25 cellular contexts compared by ENCODE assay signal in genomic region chr2:236120006-236120740, GRCh38. TPM values are rescaled to one million over a fixed set of nuclear protein-coding genes. Genes with fewer than 3 reads are reported as not detected.
DNase-seq lines count a peak whose midpoint lies in the region; ATAC-seq, FAIRE-seq and TF ChIP-seq lines count a peak whose summit lies in the region.
"Had no signal": no experiment of that assay in that cellular context is flagged by ENCODE, and none has a peak within 500 bp of the region (broad histone marks: within the 10 kb centered on the region; RNA-seq: fewer than 3 reads in every experiment).

No MANE protein-coding gene starts in this region.

- BruUV-seq in HepG2 (replicated peaks; lab: Mats Ljungman, UMichigan), result no TSS peak

- no peak for TF ChIP-seq CTCF in HepG2 (CRISPR knock-in tag; IDR thresholded peaks at IDR 0.05)

- no peaks in the 10 kb centered on the region; a peak in 1 of 5 replicates for H3K27me3 ChIP-seq in HepG2 (ENCODE audit: control insufficient read depth in 1 of 2, insufficient read depth in 2 of 2, low read length in 2 of 2)
- H3K27me3 ChIP-seq: MG63, Peyer's patch had no signal

- H3K4me1 Mint-ChIP-seq in T-helper 17 cell, result no peaks in the 10 kb centered on the region
- H3K4me1 Mint-ChIP-seq: CD4-positive, CD25-positive, alpha-beta regulatory T cell had no signal

- DNase-seq in DMS79 treated with DMSO at 0.1 percent for 48 hours (lab: John Stamatoyannopoulos, UW), result peak; percentile 86
- DNase-seq in NCI-H1092 treated with DMSO at 0.1 percent for 48 hours (lab: John Stamatoyannopoulos, UW), result peak; percentile 43
- peak; percentile 46 for DNase-seq in SHP77 treated with DMSO at 0.1 percent for 48 hours (lab: John Stamatoyannopoulos, UW)
- no peak for DNase-seq in HepG2 (ENCODE audit: low spot score)
- no peak for DNase-seq in GF-D8 (lab: John Stamatoyannopoulos, UW)
- DNase-seq in amygdala (lab: John Stamatoyannopoulos, UW), result no peak
- DNase-seq in T-helper 17 cell, result no peak
- DNase-seq: Caco-2; CD4-positive, CD25-positive, alpha-beta regulatory T cell; DND-41; GDM1; IMR-90; Karpas-422; MG63; NCI-H1105; NCI-H187; NCI-H524; Peyer's patch; T-helper 1 cell had no signal

- in situ Hi-C loops in HepG2 (cut with HindIII; ENCODE audit: extremely low pct_ligation_motif_present, low pct_unique_long_range_greater_than_20kb), result no loop called here

- ATAC-seq in HepG2 (no peak), T-helper 17 cell (no peak)
- ATAC-seq: Right ventricle myocardium inferior, SK-N-SH treated with all-trans-retinoic acid at 6 μM for 48 hours had no signal

- H2AFZ ChIP-seq in HepG2 (ENCODE audit: low read length), result no peak overlapping the region

- no peaks in the 10 kb centered on the region for H3K36me3 Mint-ChIP-seq in T-helper 17 cell (ENCODE audit: low read depth)
- H3K36me3 Mint-ChIP-seq: CD4-positive, CD25-positive, alpha-beta regulatory T cell had no signal

- H3K4me3 ChIP-seq in HepG2 (replicated peaks in 1 of 3; ENCODE audit: insufficient read depth in 1 of 3, low read depth in 2 of 3, low read length in 3 of 3), result no peak overlapping the region
- H3K4me3 ChIP-seq: HAP-1, MG63, Peyer's patch had no signal

- CTCF ChIA-PET in HepG2 (lab: Yijun Ruan, JAX; ENCODE audit: low intra/inter-chr PET ratio, low total read pairs), result no interaction called here

- H3K4me1 ChIP-seq in HepG2 (ENCODE audit: insufficient read depth, low read length), result peaks cover 30% of the 10 kb centered on the region
- H3K4me1 ChIP-seq: HAP-1, Peyer's patch had no signal

- H3K27me3 Mint-ChIP-seq in T-helper 17 cell, result peaks cover 16% of the 10 kb centered on the region
- H3K27me3 Mint-ChIP-seq: CD4-positive, CD25-positive, alpha-beta regulatory T cell had no signal

- intact Hi-C loops in HepG2 (cut with micrococcal nuclease; ENCODE audit: unreplicated experiment), result no loop called here

- no peak overlapping the region for H3K27ac Mint-ChIP-seq in T-helper 17 cell
- H3K27ac Mint-ChIP-seq: CD4-positive, CD25-positive, alpha-beta regulatory T cell had no signal

- H3K9ac ChIP-seq in HepG2 (ENCODE audit: insufficient read depth, low read depth, low read length), result no peak overlapping the region

- H3K9me3 ChIP-seq in HepG2 (ENCODE audit: low read length), result no peaks in the 10 kb centered on the region
- no peaks in the 10 kb centered on the region for H3K9me3 ChIP-seq in T-helper 17 cell (ENCODE audit: control insufficient read depth, low read length, poor library complexity, severe bottlenecking)
- H3K9me3 ChIP-seq: Caco-2, HAP-1, MG63, Peyer's patch had no signal

- TF ChIP-seq EP300 in HepG2 (IDR thresholded peaks at IDR 0.05; ENCODE audit: low read depth in 2 of 2, low read length in 2 of 2) (no peak), HepG2 (CRISPR knock-in tag; IDR thresholded peaks at IDR 0.05; ENCODE audit: borderline replicate concordance) (no peak)

- no peak overlapping the region for H3K27ac ChIP-seq in HepG2 (ENCODE audit: extremely low read length, insufficient read depth, low read length)
- H3K27ac ChIP-seq: Peyer's patch had no signal

- H4K20me1 ChIP-seq in HepG2 (ENCODE audit: insufficient read depth, low read length), result peaks cover 42% of the 10 kb centered on the region

- FAIRE-seq in HepG2 (lab: Jason Lieb, UNC), result no peak
- FAIRE-seq: GM12891, GM18507 had no signal

- no peak for TF ChIP-seq POLR2A in HepG2 (IDR thresholded peaks at IDR 0.05; ENCODE audit: insufficient read depth in 1 of 2, low read depth in 2 of 2, low read length in 2 of 2)

- 96% methylated on average over 28 of the region's 35 CpGs for WGBS in HepG2 (ENCODE audit: low lambda C conversion rate)

- peaks cover 3 to 21% of the 10 kb centered on the region in 2 experiments; a peak in 4 of 5 replicates for H3K36me3 ChIP-seq in HepG2 (replicated peaks in 1 of 2; ENCODE audit: control insufficient read depth in 1 of 2, insufficient read depth in 2 of 2, low read length in 2 of 2)
- H3K36me3 ChIP-seq: HAP-1, MG63 had no signal

- no peak for TF ChIP-seq RAD21 in HepG2 (CRISPR knock-in tag; IDR thresholded peaks at IDR 0.05)

- no peaks in the 10 kb centered on the region for H3K79me2 ChIP-seq in HepG2 (ENCODE audit: insufficient read depth, low read length)

- H3K4me2 ChIP-seq in HepG2 (ENCODE audit: low read depth, low read length), result no peak overlapping the region

- POLR2A ChIA-PET in HepG2 (lab: Yijun Ruan, JAX), result no interaction called here

- no peak overlapping the region for H3K4me3 Mint-ChIP-seq in T-helper 17 cell
- H3K4me3 Mint-ChIP-seq: CD4-positive, CD25-positive, alpha-beta regulatory T cell had no signal

TF ChIP-seq in HepG2, 621 proteins besides CTCF, POLR2A, EP300 and RAD21:
- TF ChIP-seq GPN1 (CRISPR knock-in tag; IDR thresholded peaks at IDR 0.05; ENCODE audit: borderline replicate concordance) (no peak), ZNF143 (CRISPR knock-in tag; IDR thresholded peaks at IDR 0.05) (no peak), ZNF768 (CRISPR knock-in tag; IDR thresholded peaks at IDR 0.05) (peak; percentile 15; the same call in 1 of the 2 replicates), ZIK1 (CRISPR knock-in tag; IDR thresholded peaks at IDR 0.05; ENCODE audit: borderline replicate concordance, low read depth) (no peak), ZBTB38 (CRISPR knock-in tag; IDR thresholded peaks at IDR 0.05) (peak; percentile 72), ZNF30 (CRISPR knock-in tag; IDR thresholded peaks at IDR 0.05) (no peak), BRF2 (CRISPR knock-in tag; IDR thresholded peaks at IDR 0.05) (no peak), ZNF224 (CRISPR knock-in tag; IDR thresholded peaks at IDR 0.05) (no peak), SMAD3 (CRISPR knock-in tag; IDR thresholded peaks at IDR 0.05) (no peak), MTA1 (CRISPR knock-in tag; IDR thresholded peaks at IDR 0.05; ENCODE audit: borderline replicate concordance) (0 out of 2 replicates have a peak, but pooled peaks have one; percentile 43)
- TF ChIP-seq, protein P1, sequence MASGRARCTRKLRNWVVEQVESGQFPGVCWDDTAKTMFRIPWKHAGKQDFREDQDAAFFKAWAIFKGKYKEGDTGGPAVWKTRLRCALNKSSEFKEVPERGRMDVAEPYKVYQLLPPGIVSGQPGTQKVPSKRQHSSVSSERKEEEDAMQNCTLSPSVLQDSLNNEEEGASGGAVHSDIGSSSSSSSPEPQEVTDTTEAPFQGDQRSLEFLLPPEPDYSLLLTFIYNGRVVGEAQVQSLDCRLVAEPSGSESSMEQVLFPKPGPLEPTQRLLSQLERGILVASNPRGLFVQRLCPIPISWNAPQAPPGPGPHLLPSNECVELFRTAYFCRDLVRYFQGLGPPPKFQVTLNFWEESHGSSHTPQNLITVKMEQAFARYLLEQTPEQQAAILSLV (CRISPR knock-in tag; IDR thresholded peaks at IDR 0.05; ENCODE audit: borderline replicate concordance), result 0 out of 2 replicates have a peak, but pooled peaks have one; percentile 18

RNA-seq across cellular contexts. Expression of gene GBX2, which starts 48.0 kb away (rescaled TPM):
- total RNA-seq in HepG2 (2016; rRNA removed; fragmentation: Illumina TruSeq; extraction: Trizol) (not detected in 2 replicates), T-helper 17 cell (not detected)
- total RNA-seq in HepG2 (2016; cell fraction: cytosol; rRNA removed; fragmentation: Illumina TruSeq; extraction: Trizol; ENCODE audit: low read depth), result not detected in 2 replicates
- not detected in 2 replicates for total RNA-seq in HepG2 (2016; cell fraction: insoluble cytoplasmic fraction; rRNA removed; fragmentation: Illumina TruSeq; extraction: Trizol)
- not detected in 2 replicates for total RNA-seq in HepG2 (2016; cell fraction: membrane; rRNA removed; fragmentation: Illumina TruSeq; extraction: Trizol)
- not detected in 2 replicates for total RNA-seq in HepG2 (2016; cell fraction: nucleus; rRNA removed; fragmentation: Illumina TruSeq; extraction: Trizol)
- not detected in 2 replicates for polyA plus RNA-seq in HepG2 (2011; rRNA removed)
- polyA plus RNA-seq in HepG2 (2011; cell fraction: cytosol; rRNA removed), result 0.08 TPM in 1 of 2 replicates, not detected in the other
- not detected in 2 replicates for polyA plus RNA-seq in HepG2 (2011; cell fraction: nucleus; rRNA removed)
- polyA plus RNA-seq in HepG2 (2012), result not detected in 2 replicates
- polyA plus RNA-seq in HepG2 (2016; cell fraction: cytosol; fragmentation: Illumina TruSeq; extraction: Trizol; ENCODE audit: low read depth), result not detected in 2 replicates
- polyA plus RNA-seq in HepG2 (2016; cell fraction: insoluble cytoplasmic fraction; fragmentation: Illumina TruSeq; extraction: Trizol; ENCODE audit: low read depth), result not detected in 2 replicates
- not detected in 2 replicates for polyA plus RNA-seq in HepG2 (2016; cell fraction: membrane; fragmentation: Illumina TruSeq; extraction: Trizol; ENCODE audit: low read depth)
- polyA plus RNA-seq in HepG2 (2016; cell fraction: nucleus; fragmentation: Illumina TruSeq; extraction: Trizol; ENCODE audit: insufficient read depth, low read depth), result not detected in 2 replicates
- 0.47 TPM in 1 of 2 replicates, not detected in the other for polyA minus RNA-seq in HepG2 (2011; rRNA and poly(A)+ RNA removed; ENCODE audit: low replicate concordance)
- polyA minus RNA-seq in HepG2 (2011; cell fraction: cytosol; rRNA and poly(A)+ RNA removed), result not detected in 2 replicates
- polyA minus RNA-seq in HepG2 (2011; cell fraction: nucleus; rRNA and poly(A)+ RNA removed), result not detected in 2 replicates
- total RNA-seq: CD4-positive, CD25-positive, alpha-beta regulatory T cell; HT-29; IMR-90; Peyer's patch; Right ventricle myocardium inferior had no signal
- polyA plus RNA-seq: CD4-positive, CD25-positive, alpha-beta regulatory T cell had no signal

Comparison
In these comparisons a context has a peak if more than half of its experiments do, and no peak if none do; other contexts are left out.
1. DNase-seq: peak in DMS79 treated with DMSO at 0.1 percent for 48 hours (single experiment), NCI-H1092 treated with DMSO at 0.1 percent for 48 hours (single experiment) and SHP77 treated with DMSO at 0.1 percent for 48 hours (single experiment); none in HepG2 (single experiment), GF-D8 (single experiment), amygdala (0 of 56) and T-helper 17 cell (0 of 3).